Comparison of ENCODE assay signal across 1 cellular context in genomic region chr9:108889649-108890067, GRCh38.
A peak's percentile ranks its signal among the peaks of the same experiment; 100 is the strongest.
TF ChIP-seq lines count a peak whose summit lies in the region.

No MANE protein-coding gene starts in this region.

TF ChIP-seq in HepG2, 621 proteins besides CTCF, POLR2A, EP300 and RAD21 (continued from another document and continues in another):
- TF ChIP-seq ZBTB49 (CRISPR knock-in tag; IDR thresholded peaks at IDR 0.05; ENCODE audit: borderline replicate concordance) (no peak), TEAD2 (CRISPR knock-in tag; IDR thresholded peaks at IDR 0.05) (no peak), IKZF1 (IDR thresholded peaks at IDR 0.05) (no peak), ZBTB33 (CRISPR knock-in tag; IDR thresholded peaks at IDR 0.05) (no peak), MLLT10 (CRISPR knock-in tag; IDR thresholded peaks at IDR 0.05) (no peak), RARA (CRISPR knock-in tag; IDR thresholded peaks at IDR 0.05) (peak; percentile 76), SRSF9 (IDR thresholded peaks at IDR 0.05; ENCODE audit: borderline replicate concordance, insufficient read depth, low read depth, low read length, poor library complexity, severe bottlenecking) (no peak), SCMH1 (CRISPR knock-in tag; IDR thresholded peaks at IDR 0.05; ENCODE audit: borderline replicate concordance) (no peak), KAT2B (IDR thresholded peaks at IDR 0.05; ENCODE audit: borderline replicate concordance, low read depth, low read length) (no peak), NAIF1 (CRISPR knock-in tag; IDR thresholded peaks at IDR 0.05; ENCODE audit: borderline replicate concordance) (no peak), CHCHD3 (CRISPR knock-in tag; IDR thresholded peaks at IDR 0.05) (no peak), SMARCC2 (IDR thresholded peaks at IDR 0.05) (no peak), ZZZ3 (CRISPR knock-in tag; IDR thresholded peaks at IDR 0.05; ENCODE audit: borderline replicate concordance) (no peak), PPARG (CRISPR knock-in tag; conservative IDR thresholded peaks at IDR 0.05) (no peak), DR1 (CRISPR knock-in tag; IDR thresholded peaks at IDR 0.05) (no peak), SIX4 (CRISPR knock-in tag; IDR thresholded peaks at IDR 0.05) (peak; percentile 47; the same call in 1 of the 2 replicates), CREB1 (IDR thresholded peaks at IDR 0.05) (no peak), CREB1 (CRISPR knock-in tag; IDR thresholded peaks at IDR 0.05) (peak; percentile 79), HMGXB4 (CRISPR knock-in tag; IDR thresholded peaks at IDR 0.05; ENCODE audit: borderline replicate concordance in 1 of 2, low read depth in 1 of 2) (0 out of 4 replicates have a peak, but pooled peaks have one; percentile 26 to 34), RARG (CRISPR knock-in tag; IDR thresholded peaks at IDR 0.05; ENCODE audit: low read depth) (no peak), NKX3-1 (CRISPR knock-in tag; IDR thresholded peaks at IDR 0.05) (peak; percentile 59; the same call in 1 of the 2 replicates), GPBP1L1 (CRISPR knock-in tag; IDR thresholded peaks at IDR 0.05) (no peak), HOXA9 (CRISPR knock-in tag; IDR thresholded peaks at IDR 0.05; ENCODE audit: borderline replicate concordance) (no peak), ZBTB14 (CRISPR knock-in tag; IDR thresholded peaks at IDR 0.05) (no peak), HOXA3 (CRISPR knock-in tag; IDR thresholded peaks at IDR 0.05) (peak; percentile 50), NR2F6 (IDR thresholded peaks at IDR 0.05) (peak; percentile 70), NR2F6 (CRISPR knock-in tag; IDR thresholded peaks at IDR 0.05) (peak; percentile 68), RELA (CRISPR knock-in tag; IDR thresholded peaks at IDR 0.05) (no peak), KMT2B (CRISPR knock-in tag; IDR thresholded peaks at IDR 0.05) (no peak), HES4 (CRISPR knock-in tag; IDR thresholded peaks at IDR 0.05; ENCODE audit: borderline replicate concordance) (no peak), ATF2 (CRISPR knock-in tag; IDR thresholded peaks at IDR 0.05) (no peak), ZNF513 (CRISPR knock-in tag; conservative IDR thresholded peaks at IDR 0.05) (no peak), ISX (CRISPR knock-in tag; conservative IDR thresholded peaks at IDR 0.05) (no peak), ATF7-NPFF (CRISPR knock-in tag; IDR thresholded peaks at IDR 0.05; ENCODE audit: low read depth) (no peak), SMC3 (IDR thresholded peaks at IDR 0.05; ENCODE audit: low read length) (peak; percentile 68; the same call in 1 of the 2 replicates), ZNF3 (CRISPR knock-in tag; IDR thresholded peaks at IDR 0.05) (no peak), MTF2 (CRISPR knock-in tag; IDR thresholded peaks at IDR 0.05; ENCODE audit: borderline replicate concordance) (no peak), ZFP90 (CRISPR knock-in tag; IDR thresholded peaks at IDR 0.05; ENCODE audit: borderline replicate concordance) (no peak), TRIM22 (IDR thresholded peaks at IDR 0.05) (no peak), ZNF704 (CRISPR knock-in tag; IDR thresholded peaks at IDR 0.05; ENCODE audit: borderline replicate concordance) (no peak), KDM1A (CRISPR knock-in tag; IDR thresholded peaks at IDR 0.05) (no peak), ZNF414 (CRISPR knock-in tag; IDR thresholded peaks at IDR 0.05) (no peak), ZNF362 (CRISPR knock-in tag; IDR thresholded peaks at IDR 0.05; ENCODE audit: borderline replicate concordance) (peak; percentile 84), ZNF121 (CRISPR knock-in tag; IDR thresholded peaks at IDR 0.05) (no peak), NFATC3 (CRISPR knock-in tag; IDR thresholded peaks at IDR 0.05) (no peak), ZBTB7B (CRISPR knock-in tag; IDR thresholded peaks at IDR 0.05) (no peak), ZNF883 (CRISPR knock-in tag; IDR thresholded peaks at IDR 0.05; ENCODE audit: not compliant biosample characterization) (no peak), CBX2 (IDR thresholded peaks at IDR 0.05; ENCODE audit: low read depth, low read length) (no peak), CBX2 (CRISPR knock-in tag; IDR thresholded peaks at IDR 0.05; ENCODE audit: low read depth) (no peak), NCOR1 (IDR thresholded peaks at IDR 0.05; ENCODE audit: borderline replicate concordance, low read length) (no peak)
